Comparison of ENCODE assay signal across 18 cellular contexts in genomic region chr6:38170666-38171065, GRCh38.
A peak's percentile ranks its signal among the peaks of the same experiment; 100 is the strongest.
DNase-seq lines count a peak whose midpoint lies in the region; ATAC-seq and TF ChIP-seq lines count a peak whose summit lies in the region.
"Had no signal": no experiment of that assay in that cellular context is flagged by ENCODE, and none has a peak within 500 bp of the region (broad histone marks: within the 10 kb centered on the region; RNA-seq: fewer than 3 reads in every experiment).

No MANE protein-coding gene starts in this region.

- no peaks in the 10 kb centered on the region for H4K20me1 ChIP-seq in osteoblast (ENCODE audit: insufficient read depth, low read length)

- H3K4me3 ChIP-seq in osteoblast (ENCODE audit: insufficient read depth, low read length): no peak overlapping the region
- H3K4me3 ChIP-seq: K562 had no signal

- DNase-seq in NCI-H2081 treated with DMSO at 0.1 percent for 48 hours (lab: John Stamatoyannopoulos, UW) (peak; percentile 5), NCI-H2081 (lab: John Stamatoyannopoulos, UW) (no peak), DMS79 treated with DMSO at 0.1 percent for 48 hours (lab: John Stamatoyannopoulos, UW) (peak; percentile 77), osteoblast (ENCODE audit: insufficient read length, low spot score, missing footprints) (peak; percentile 77), 8988T (no peak)
- DNase-seq: Calu3; CD4-positive, CD25-positive, alpha-beta regulatory T cell; DND-41; GDM1; NCI-H1930; NCI-H446 had no signal

- TF ChIP-seq CTCF in brain (conservative IDR thresholded peaks at IDR 0.05): no peak
- TF ChIP-seq CTCF in osteoblast (IDR thresholded peaks at IDR 0.05; ENCODE audit: extremely low read depth, low read depth, low read length): no peak

- H3K27ac Mint-ChIP-seq in brain: peak overlapping the region in 4 of 5 experiments; percentile 44 to 79 (median 66)
- H3K27ac Mint-ChIP-seq: CD4-positive, CD25-positive, alpha-beta regulatory T cell had no signal

- peaks cover 37% of the 10 kb centered on the region for H3K4me1 Mint-ChIP-seq in brain

- no peak overlapping the region for H2AFZ ChIP-seq in osteoblast (ENCODE audit: low read length)

- H3K9me3 ChIP-seq in osteoblast (ENCODE audit: low read depth, low read length): no peaks in the 10 kb centered on the region

- no peaks in the 10 kb centered on the region for H3K9me3 Mint-ChIP-seq in brain
- H3K9me3 Mint-ChIP-seq: CD4-positive, CD25-positive, alpha-beta regulatory T cell had no signal

- no peak overlapping the region for H3K4me3 Mint-ChIP-seq in brain
- H3K4me3 Mint-ChIP-seq: CD4-positive, CD25-positive, alpha-beta regulatory T cell had no signal

- ATAC-seq in HG03439 (IDR thresholded peaks at IDR 0.05; ENCODE audit: unreplicated experiment): no peak
- ATAC-seq in HG02885 (IDR thresholded peaks at IDR 0.05; ENCODE audit: poor library complexity, unreplicated experiment): no peak
- ATAC-seq: K562, Panc1, Right ventricle myocardium inferior had no signal

- H3K27ac ChIP-seq in osteoblast (ENCODE audit: low read depth, low read length): no peak overlapping the region
- H3K27ac ChIP-seq: HL-60 had no signal

- no peaks in the 10 kb centered on the region for H3K36me3 ChIP-seq in osteoblast (ENCODE audit: insufficient read depth, low read length)

- peaks cover 8% of the 10 kb centered on the region for H3K36me3 Mint-ChIP-seq in brain

- H3K27me3 ChIP-seq in osteoblast (ENCODE audit: insufficient read depth, low read length): no peaks in the 10 kb centered on the region

- H3K4me2 ChIP-seq in osteoblast (ENCODE audit: insufficient read depth, low read length): no peak overlapping the region

- no peaks in the 10 kb centered on the region for H3K79me2 ChIP-seq in osteoblast (ENCODE audit: insufficient read depth, low read length)

- no peaks in the 10 kb centered on the region for H3K27me3 Mint-ChIP-seq in brain
- H3K27me3 Mint-ChIP-seq: CD4-positive, CD25-positive, alpha-beta regulatory T cell had no signal

- no peaks in the 10 kb centered on the region for H3K4me1 ChIP-seq in osteoblast (ENCODE audit: insufficient read depth, low read length)

Comparison
In these comparisons a context has a peak if more than half of its experiments do, and no peak if none do; other contexts are left out.
1. DNase-seq: peak in NCI-H2081 treated with DMSO at 0.1 percent for 48 hours (single experiment), DMS79 treated with DMSO at 0.1 percent for 48 hours (single experiment) and osteoblast (single experiment); none in NCI-H2081 (0 of 2) and 8988T (single experiment).